In the genomic region with DNA sequence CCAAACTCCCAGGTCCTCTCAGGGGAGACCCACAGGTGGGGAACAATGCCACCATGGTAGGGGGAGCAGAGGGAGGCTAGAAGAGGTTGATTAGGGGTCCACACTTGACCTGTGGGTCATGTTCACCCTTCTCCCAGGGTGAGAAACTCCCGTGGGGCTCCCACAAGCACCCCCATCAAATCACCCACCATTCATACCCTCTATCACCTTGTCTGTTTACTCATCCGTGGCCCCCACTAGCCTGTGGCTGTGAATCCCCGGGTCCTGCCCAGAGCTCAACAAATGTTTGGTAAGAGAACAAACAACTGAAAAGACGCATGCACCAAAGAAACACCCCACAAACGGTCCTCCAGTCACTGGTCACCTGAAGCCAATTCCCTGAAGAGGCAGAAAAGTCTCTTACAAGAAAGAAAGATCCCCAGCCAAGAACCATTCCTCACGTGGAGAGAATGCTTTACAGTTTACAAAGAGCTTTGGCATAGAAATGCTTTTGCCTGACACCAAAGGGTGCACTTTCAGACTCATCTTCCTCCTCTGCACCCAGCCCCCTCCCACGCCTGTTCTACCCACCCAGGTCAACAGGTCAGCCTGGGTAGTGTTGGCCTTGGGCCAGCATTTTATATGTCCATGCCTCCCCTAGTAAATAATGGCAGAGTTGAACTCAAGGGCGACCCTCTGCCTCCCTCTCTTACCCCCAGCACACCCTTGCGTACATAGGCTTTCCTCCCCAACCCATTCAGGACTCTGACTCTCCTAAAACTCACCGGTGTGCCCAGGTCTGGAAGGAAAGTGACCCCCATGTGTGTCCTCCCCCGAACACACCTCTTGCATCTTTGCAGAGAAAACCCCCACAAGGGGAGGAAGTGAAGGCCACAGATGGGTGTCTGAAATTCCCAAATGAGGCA, we compare ENCODE assay signal across 8 cellular contexts. TPM values are rescaled to one million over a fixed set of nuclear protein-coding genes. Genes with fewer than 3 reads are reported as not detected.
DNase-seq lines count a peak whose midpoint lies in the region; TF ChIP-seq lines count a peak whose summit lies in the region.

No MANE protein-coding gene starts in this region.

- H3K4me3 ChIP-seq in CD4-positive, alpha-beta memory T cell (ENCODE audit: low read length in 2 of 2) = peak overlapping the region in 1 of 2 donors; percentile 63
- peak overlapping the region; percentile 54 for H3K4me3 ChIP-seq in NT2/D1 (ENCODE audit: insufficient read length, low read depth)

- H3K27me3 ChIP-seq in CD4-positive, alpha-beta memory T cell (ENCODE audit: insufficient read depth, low read length) = no peaks in the 10 kb centered on the region
- H3K27me3 ChIP-seq in NT2/D1 (ENCODE audit: insufficient read depth, insufficient read length) = peaks cover 29% of the 10 kb centered on the region

- peaks cover 17 to 34% (median 23%) of the 10 kb centered on the region in 4 donors for H3K4me1 Mint-ChIP-seq in CD4-positive, alpha-beta memory T cell
- H3K4me1 Mint-ChIP-seq in endothelial cell (ENCODE audit: unreplicated experiment) = peaks cover 39% of the 10 kb centered on the region
- H3K4me1 Mint-ChIP-seq in osteocyte (ENCODE audit: unreplicated experiment) = peaks cover 72% of the 10 kb centered on the region

- peaks cover 0 to 2% of the 10 kb centered on the region in 2 donors for H3K36me3 Mint-ChIP-seq in CD4-positive, alpha-beta memory T cell
- peaks cover 33% of the 10 kb centered on the region for H3K36me3 Mint-ChIP-seq in endothelial cell (ENCODE audit: low read depth, unreplicated experiment)
- H3K36me3 Mint-ChIP-seq in osteocyte (ENCODE audit: unreplicated experiment) = peaks cover 16% of the 10 kb centered on the region

- no peak overlapping the region for H3K27ac ChIP-seq in CD4-positive, alpha-beta memory T cell (ENCODE audit: low read depth, low read length)

- H3K4me3 Mint-ChIP-seq in CD4-positive, alpha-beta memory T cell = peak overlapping the region; percentile 87 to 94 (median 90)
- H3K4me3 Mint-ChIP-seq in endothelial cell (ENCODE audit: unreplicated experiment) (peak overlapping the region; percentile 97), osteocyte (ENCODE audit: unreplicated experiment) (peak overlapping the region; percentile 90)

- peak overlapping the region in 6 of 7 donors; percentile 36 to 95 (median 88) for H3K27ac Mint-ChIP-seq in CD4-positive, alpha-beta memory T cell
- H3K27ac Mint-ChIP-seq in endothelial cell (ENCODE audit: unreplicated experiment) (peak overlapping the region; percentile 82), osteocyte (ENCODE audit: unreplicated experiment) (peak overlapping the region; percentile 83)

- CTCF ChIA-PET in CD4-positive, alpha-beta memory T cell (lab: Charles Lee; ENCODE audit: partially characterized antibody) = no interaction called here

- peaks cover 0 to 2% (median 0%) of the 10 kb centered on the region in 8 donors for H3K9me3 Mint-ChIP-seq in CD4-positive, alpha-beta memory T cell
- H3K9me3 Mint-ChIP-seq in endothelial cell (ENCODE audit: unreplicated experiment) (no peaks in the 10 kb centered on the region), osteocyte (ENCODE audit: unreplicated experiment) (no peaks in the 10 kb centered on the region)

- intact Hi-C loops in CD4-positive, alpha-beta memory T cell (cut with micrococcal nuclease) = loop anchor here (10.0 kb wide), 3 partner anchors 159 to 1409 kb away; partner anchors contain the start of gene RPS24

- H3K4me1 ChIP-seq in CD4-positive, alpha-beta memory T cell (ENCODE audit: insufficient read depth, low read length) = peaks cover 21% of the 10 kb centered on the region
- peaks cover 4% of the 10 kb centered on the region for H3K4me1 ChIP-seq in NT2/D1 (ENCODE audit: insufficient read depth, insufficient read length)

- no peaks in the 10 kb centered on the region for H3K27me3 Mint-ChIP-seq in CD4-positive, alpha-beta memory T cell
- H3K27me3 Mint-ChIP-seq in endothelial cell (ENCODE audit: unreplicated experiment) (peaks cover 19% of the 10 kb centered on the region), osteocyte (ENCODE audit: unreplicated experiment) (no peaks in the 10 kb centered on the region)

- peak in 1 of 5 donors; percentile 19 for DNase-seq in CD4-positive, alpha-beta memory T cell
- DNase-seq in NT2/D1 (ENCODE audit: low read depth, low spot score) (no peak), endothelial cell (ENCODE audit: low spot score) (no peak), osteocyte (ENCODE audit: extremely low spot score, unreplicated experiment) (no peak), retina (no peak), NCI-H1092 treated with DMSO at 0.1 percent for 48 hours (lab: John Stamatoyannopoulos, UW) (no peak), RPMI8226 (no peak)
- DNase-seq in stimulated activated CD4-positive, alpha-beta T cell treated with anti-CD3 and anti-CD28 coated beads, Interleukin-1b, Interleukin-23, amount 100 ng/mL, for 48 hours = no peak

- H3K9ac ChIP-seq in NT2/D1 (ENCODE audit: insufficient read length, low read depth) = peak overlapping the region; percentile 72

- TF ChIP-seq CTCF in endothelial cell (IDR thresholded peaks at IDR 0.05; ENCODE audit: unreplicated experiment) = no peak
- no peak for TF ChIP-seq CTCF in osteocyte (IDR thresholded peaks at IDR 0.05)

- POLR2A ChIA-PET in CD4-positive, alpha-beta memory T cell (lab: Charles Lee; ENCODE audit: partially characterized antibody) = interaction anchor here (2.0 kb wide), 1 partner anchor 95 kb away, joined by 7 read pairs; no protein-coding TSS in a partner anchor

- H3K36me3 ChIP-seq in CD4-positive, alpha-beta memory T cell (ENCODE audit: insufficient read depth, low read length) = no peaks in the 10 kb centered on the region
- no peaks in the 10 kb centered on the region for H3K36me3 ChIP-seq in NT2/D1 (ENCODE audit: insufficient read depth, insufficient read length, low read length)

- H3K9me3 ChIP-seq in CD4-positive, alpha-beta memory T cell (ENCODE audit: control insufficient read depth in 1 of 2, low read length in 2 of 2) = no peaks in the 10 kb centered on the region
- H3K9me3 ChIP-seq in NT2/D1 (ENCODE audit: insufficient read depth, low read length) = no peaks in the 10 kb centered on the region

RNA-seq across cellular contexts. Expression of gene ZCCHC24, which starts 1.8 kb away (rescaled TPM):
- 1 to 10 TPM; 1.7 to 1.9 TPM for total RNA-seq in CD4-positive, alpha-beta memory T cell
- under 1 TPM; 0.30 to 0.79 TPM for polyA plus RNA-seq in CD4-positive, alpha-beta memory T cell
- total RNA-seq in endothelial cell (ENCODE audit: unreplicated experiment) (60.0 TPM), osteocyte (85.7 and 88.3 TPM in 2 replicates)

Comparison
In these comparisons a context has a peak if more than half of its experiments do, and no peak if none do; other contexts are left out.
1. RNA of gene ZCCHC24, which starts 1.8 kb away (total RNA-seq): 85.7 to 88.3 TPM in osteocyte and 60.0 TPM in endothelial cell (single experiment); 1.7 to 1.9 TPM in CD4-positive, alpha-beta memory T cell; every median in the first group is over 10 times any median in the second.
2. Peak in every context shown above with its lines, with median percentiles within 50 percentile points of each other: H3K27ac Mint-ChIP-seq and H3K4me3 Mint-ChIP-seq.